ENCODE assay signal across 1 cellular context in the genomic region with DNA sequence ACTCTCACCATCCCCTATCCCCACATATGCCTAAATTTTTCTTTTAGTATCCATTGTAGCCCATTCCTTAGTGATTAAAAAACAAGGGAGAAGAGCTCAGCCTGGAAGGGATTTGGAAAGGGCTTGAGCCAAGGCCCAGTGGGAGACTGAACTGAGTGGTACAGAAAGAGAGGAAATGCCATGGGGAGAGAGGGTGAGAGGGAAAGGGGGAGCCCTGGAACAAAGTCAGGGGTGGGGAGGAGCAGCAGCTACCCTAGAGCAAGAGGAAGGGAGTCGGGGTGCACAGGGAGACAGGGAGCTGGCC.
TF ChIP-seq lines count a peak whose summit lies in the region.

No MANE protein-coding gene starts in this region.

TF ChIP-seq in endothelial cell of umbilical vein, 7 proteins besides CTCF, POLR2A, EP300 and RAD21:
- TF ChIP-seq GATA2 (IDR thresholded peaks at IDR 0.05; ENCODE audit: insufficient read depth, insufficient read length, low read depth, low read length) = no peak
- no peak for TF ChIP-seq JUN (IDR thresholded peaks at IDR 0.05; ENCODE audit: borderline replicate concordance, insufficient read depth, insufficient read length, low read depth)
- no peak for TF ChIP-seq POLR2AphosphoS5 (IDR thresholded peaks at IDR 0.05; ENCODE audit: insufficient read depth, low read depth, low read length)
- no peak for TF ChIP-seq EZH2 (IDR thresholded peaks at IDR 0.05; ENCODE audit: borderline replicate concordance, low read depth, low read length, severe bottlenecking)
- no peak for TF ChIP-seq FOS (IDR thresholded peaks at IDR 0.05; ENCODE audit: borderline replicate concordance, insufficient read depth, low read length)
- TF ChIP-seq, protein P1, sequence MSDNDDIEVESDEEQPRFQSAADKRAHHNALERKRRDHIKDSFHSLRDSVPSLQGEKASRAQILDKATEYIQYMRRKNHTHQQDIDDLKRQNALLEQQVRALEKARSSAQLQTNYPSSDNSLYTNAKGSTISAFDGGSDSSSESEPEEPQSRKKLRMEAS (IDR thresholded peaks at IDR 0.05; ENCODE audit: insufficient read depth, insufficient read length) = no peak
- TF ChIP-seq MYC (IDR thresholded peaks at IDR 0.05; ENCODE audit: low read depth, low read length) = no peak
TF ChIP-seq in endothelial cell of umbilical vein: peak in this region for 0.
